28 cellular contexts compared by ENCODE assay signal in genomic region chr11:78909386-78909785, GRCh38.
"Had no signal": no experiment of that assay in that cellular context is flagged by ENCODE, and none has a peak within 500 bp of the region (broad histone marks: within the 10 kb centered on the region; RNA-seq: fewer than 3 reads in every experiment).

No MANE protein-coding gene starts in this region.

- H3K4me3 ChIP-seq: neural progenitor cell, ovary, psoas muscle, right lobe of liver, sigmoid colon, stomach, thoracic aorta, thyroid gland, tibial nerve, upper lobe of right lung, uterus had no signal

- H3K4me3 Mint-ChIP-seq: naive thymus-derived CD4-positive, alpha-beta T cell; natural killer cell treated with Interleukin-12 subunit alpha and Interleukin-12 subunit beta and Interleukin-15 and Interleukin-18, amount 100 ng/mL, for 72 hours; neural progenitor cell; stimulated activated effector memory CD8-positive, alpha-beta T cell treated with anti-CD3 and anti-CD28 coated beads, Interleukin-12 subunit alpha, Interleukin-12 subunit beta, amount 100 ng/mL, for 72 hours; stimulated activated naive B cell treated with anti-CD40 and anti-IgM and Interleukin-4, amounts not matched to agents 10 μg/mL and 1 μg/mL and 100 μg/mL, for 72 hours; stimulated activated naive CD8-positive, alpha-beta T cell treated with anti-CD3 and anti-CD28 coated beads, Interleukin-15, Interleukin-2, amounts not matched to agents 100 ng/mL and 50 ng/mL, for 24 hours; type B pancreatic cell had no signal

- H3K36me3 ChIP-seq: neural progenitor cell, ovary, right lobe of liver, sigmoid colon, stomach, thoracic aorta, thyroid gland, tibial nerve, upper lobe of right lung, uterus had no signal

- ATAC-seq: naive thymus-derived CD4-positive, alpha-beta T cell; natural killer cell treated with Interleukin-12 subunit alpha and Interleukin-12 subunit beta and Interleukin-15 and Interleukin-18, amount 100 ng/mL, for 72 hours; psoas muscle; right cardiac atrium; right lobe of liver; stimulated activated effector memory CD8-positive, alpha-beta T cell treated with anti-CD3 and anti-CD28 coated beads, Interleukin-12 subunit alpha, Interleukin-12 subunit beta, amount 100 ng/mL, for 72 hours; stimulated activated naive B cell treated with anti-CD40 and anti-IgM and Interleukin-4, amounts not matched to agents 10 μg/mL and 1 μg/mL and 100 μg/mL, for 72 hours; upper lobe of right lung had no signal

- H3K4me1 ChIP-seq: neural progenitor cell, parathyroid adenoma, psoas muscle, right lobe of liver, stomach, tibial nerve, upper lobe of right lung, uterus had no signal

- H3K27me3 Mint-ChIP-seq: progenitor cell of endocrine pancreas; stimulated activated naive B cell treated with anti-CD40 and anti-IgM and Interleukin-4, amounts not matched to agents 10 μg/mL and 1 μg/mL and 100 μg/mL, for 72 hours; stimulated activated naive CD8-positive, alpha-beta T cell treated with anti-CD3 and anti-CD28 coated beads, Interleukin-15, Interleukin-2, amounts not matched to agents 100 ng/mL and 50 ng/mL, for 24 hours had no signal

- DNase-seq: naive thymus-derived CD4-positive, alpha-beta T cell; occipital lobe; ovary; posterior cingulate gyrus; psoas muscle; right cardiac atrium; right lobe of liver; sigmoid colon; small intestine; stimulated activated CD4-positive, alpha-beta T cell treated with anti-CD3 and anti-CD28 coated beads, Interleukin-15, amount 100 ng/mL, for 24 hours; stimulated activated CD4-positive, alpha-beta T cell treated with anti-CD3 and anti-CD28 coated beads, Interleukin-2, amount 100 ng/mL, for 24 hours; stimulated activated CD4-positive, alpha-beta T cell treated with anti-CD3 and anti-CD28 coated beads, Interleukin-2, amount 100 ng/mL, for 48 hours; stimulated activated CD4-positive, alpha-beta T cell treated with anti-CD3 and anti-CD28 coated beads, Interleukin-4, amount 100 ng/mL, for 24 hours; stimulated activated naive B cell treated with anti-CD40 and anti-IgM and Interleukin-4, amounts not matched to agents 10 μg/mL and 1 μg/mL and 100 μg/mL, for 72 hours; stimulated activated naive CD4-positive, alpha-beta T cell treated with Interleukin-2 at 50 U/mL for 16 hours; stomach; thyroid gland; upper lobe of right lung; uterus had no signal

- H2AFZ ChIP-seq: neural progenitor cell had no signal

- H3K9ac ChIP-seq: neural progenitor cell, parathyroid adenoma had no signal

- H3K9me3 Mint-ChIP-seq: naive thymus-derived CD4-positive, alpha-beta T cell; natural killer cell treated with Interleukin-12 subunit alpha and Interleukin-12 subunit beta and Interleukin-15 and Interleukin-18, amount 100 ng/mL, for 72 hours; neural progenitor cell; stimulated activated effector memory CD8-positive, alpha-beta T cell treated with anti-CD3 and anti-CD28 coated beads, Interleukin-12 subunit alpha, Interleukin-12 subunit beta, amount 100 ng/mL, for 72 hours; stimulated activated naive B cell treated with anti-CD40 and anti-IgM and Interleukin-4, amounts not matched to agents 10 μg/mL and 1 μg/mL and 100 μg/mL, for 72 hours; stimulated activated naive CD8-positive, alpha-beta T cell treated with anti-CD3 and anti-CD28 coated beads, Interleukin-15, Interleukin-2, amounts not matched to agents 100 ng/mL and 50 ng/mL, for 24 hours; type B pancreatic cell had no signal

- H3K4me2 ChIP-seq: neural progenitor cell had no signal

- H3K4me1 Mint-ChIP-seq: naive thymus-derived CD4-positive, alpha-beta T cell; stimulated activated effector memory CD8-positive, alpha-beta T cell treated with anti-CD3 and anti-CD28 coated beads, Interleukin-12 subunit alpha, Interleukin-12 subunit beta, amount 100 ng/mL, for 72 hours; stimulated activated naive B cell treated with anti-CD40 and anti-IgM and Interleukin-4, amounts not matched to agents 10 μg/mL and 1 μg/mL and 100 μg/mL, for 72 hours had no signal

- H3K27ac Mint-ChIP-seq: naive thymus-derived CD4-positive, alpha-beta T cell; natural killer cell treated with Interleukin-12 subunit alpha and Interleukin-12 subunit beta and Interleukin-15 and Interleukin-18, amount 100 ng/mL, for 72 hours; neural progenitor cell; progenitor cell of endocrine pancreas; stimulated activated effector memory CD8-positive, alpha-beta T cell treated with anti-CD3 and anti-CD28 coated beads, Interleukin-12 subunit alpha, Interleukin-12 subunit beta, amount 100 ng/mL, for 72 hours; stimulated activated naive B cell treated with anti-CD40 and anti-IgM and Interleukin-4, amounts not matched to agents 10 μg/mL and 1 μg/mL and 100 μg/mL, for 72 hours; stimulated activated naive CD8-positive, alpha-beta T cell treated with anti-CD3 and anti-CD28 coated beads, Interleukin-15, Interleukin-2, amounts not matched to agents 100 ng/mL and 50 ng/mL, for 24 hours; type B pancreatic cell had no signal

- H3K36me3 Mint-ChIP-seq: naive thymus-derived CD4-positive, alpha-beta T cell; natural killer cell treated with Interleukin-12 subunit alpha and Interleukin-12 subunit beta and Interleukin-15 and Interleukin-18, amount 100 ng/mL, for 72 hours; neural progenitor cell; stimulated activated effector memory CD8-positive, alpha-beta T cell treated with anti-CD3 and anti-CD28 coated beads, Interleukin-12 subunit alpha, Interleukin-12 subunit beta, amount 100 ng/mL, for 72 hours; stimulated activated naive B cell treated with anti-CD40 and anti-IgM and Interleukin-4, amounts not matched to agents 10 μg/mL and 1 μg/mL and 100 μg/mL, for 72 hours had no signal

- H3K27me3 ChIP-seq: neural progenitor cell, ovary, right lobe of liver, sigmoid colon, thyroid gland, tibial nerve, upper lobe of right lung, uterus had no signal

- H3K27ac ChIP-seq: neural progenitor cell, ovary, psoas muscle, right lobe of liver, sigmoid colon, stomach, thoracic aorta, thyroid gland, tibial nerve, upper lobe of right lung, uterus had no signal

- H3K79me2 ChIP-seq: parathyroid adenoma had no signal

- H3K9me3 ChIP-seq: ovary, psoas muscle, right lobe of liver, sigmoid colon, stomach, thoracic aorta, thyroid gland, tibial nerve, upper lobe of right lung, uterus had no signal
